ENCODE assay signal across 6 cellular contexts in genomic region chr17:8150194-8151119, GRCh38. TPM values are rescaled to one million over a fixed set of nuclear protein-coding genes. Genes with fewer than 3 reads are reported as not detected.
DNase-seq lines count a peak whose midpoint lies in the region; ATAC-seq and TF ChIP-seq lines count a peak whose summit lies in the region.

No MANE protein-coding gene starts in this region.

- no peak for ATAC-seq in HG03432 (IDR thresholded peaks at IDR 0.05; ENCODE audit: unreplicated experiment)

- H2AFZ ChIP-seq in PC-9 = no peak overlapping the region

- CTCF ChIA-PET in BJ (lab: Yijun Ruan, JAX) (interaction anchor here (0.8 to 1.6 kb wide), 4 partner anchors 10 to 97 kb away, joined by 3 to 6 read pairs (median 5); partner anchors contain the start of gene CTC1), PC-9 (lab: Charles Lee) (interaction anchor here (0.6 kb wide), 1 partner anchor 666 kb away, joined by 4 read pairs; the partner anchor contains the start of gene POLR2A)

- no peak overlapping the region for H3K27ac ChIP-seq in PC-9
- peak overlapping the region; percentile 100 for H3K27ac ChIP-seq in layer of hippocampus (ENCODE audit: low read depth, low read length)

- H3K36me3 ChIP-seq in BJ (ENCODE audit: control insufficient read depth, insufficient read depth, low read length) (peaks cover 39% of the 10 kb centered on the region), PC-9 (ENCODE audit: low read depth) (no peaks in the 10 kb centered on the region)

- H3K4me1 ChIP-seq in PC-9 (replicated peaks; ENCODE audit: insufficient read depth) = peaks cover 22% of the 10 kb centered on the region

- no peaks in the 10 kb centered on the region; the same call in 1 of the 2 replicates for H4K20me1 ChIP-seq in PC-9 (ENCODE audit: insufficient read depth)

- H3K27me3 ChIP-seq in BJ (ENCODE audit: control insufficient read depth, insufficient read depth, low read length) = no peaks in the 10 kb centered on the region
- H3K27me3 ChIP-seq in PC-9 (ENCODE audit: insufficient read depth, low read depth) = no peaks in the 10 kb centered on the region
- no peaks in the 10 kb centered on the region for H3K27me3 ChIP-seq in layer of hippocampus (ENCODE audit: control insufficient read depth, insufficient read depth, low read length)

- intact Hi-C loops in PC-9 (cut with micrococcal nuclease; ENCODE audit: unreplicated experiment) = no loop called here

- peak overlapping the region; percentile 85 for H3K4me2 ChIP-seq in PC-9

- TF ChIP-seq CTCF in BJ (IDR thresholded peaks at IDR 0.05; ENCODE audit: insufficient read depth, low read depth, low read length) (no peak), PC-9 (conservative IDR thresholded peaks at IDR 0.05) (no peak)

- H3F3A ChIP-seq in PC-9 (ENCODE audit: insufficient read depth, low read depth) = peaks cover 15% of the 10 kb centered on the region; the same call in 1 of the 2 replicates

- H3K9me2 ChIP-seq in PC-9 (ENCODE audit: insufficient read depth) = no peaks in the 10 kb centered on the region

- DNase-seq in BJ (ENCODE audit: low read depth) = no peak
- no peak for DNase-seq in PC-9
- no peak for DNase-seq in UCSD-AML1 (lab: John Stamatoyannopoulos, UW; ENCODE audit: unreplicated experiment)
- no peak for DNase-seq in NCI-H1092 (lab: John Stamatoyannopoulos, UW)

- H3K4me3 ChIP-seq in BJ (ENCODE audit: low read depth, low read length) = peak overlapping the region; percentile 63
- no peak overlapping the region; the same call in 1 of the 2 replicates for H3K4me3 ChIP-seq in PC-9

- H3K79me2 ChIP-seq in PC-9 (ENCODE audit: low read depth) = 0 out of 2 replicates have a peak, but pooled peaks cover 6% of the 10 kb centered on the region

- BruUV-seq in PC-9 (replicated peaks; lab: Mats Ljungman, UMichigan) = no TSS peak

- no peaks in the 10 kb centered on the region for H3K9me3 ChIP-seq in PC-9 (ENCODE audit: insufficient read depth, low read depth)

- POLR2A ChIA-PET in BJ (lab: Charles Lee) = interaction anchor here (1.0 kb wide), 1 partner anchor 23 kb away, joined by 4 read pairs; no protein-coding TSS in a partner anchor
- POLR2A ChIA-PET in PC-9 (lab: Charles Lee; ENCODE audit: unreplicated experiment) = interaction anchor here (0.6 to 0.7 kb wide), 2 partner anchors 73 to 220 kb away, joined by 5 read pairs; no protein-coding TSS in a partner anchor

RNA-seq across cellular contexts. Expression of gene PER1, which starts 1.7 kb away (rescaled TPM):
- polyA plus RNA-seq in BJ (2011; rRNA removed) = 5.1 and 7.7 TPM in 2 replicates
- polyA minus RNA-seq in BJ (2011; rRNA and poly(A)+ RNA removed) = 11.4 and 32.7 TPM in 2 replicates
- 60.2 and 78.7 TPM in 2 replicates for total RNA-seq in PC-9 (2021)

RNA-seq across cellular contexts. Expression of gene VAMP2, which starts 12.3 kb away (rescaled TPM):
- polyA plus RNA-seq in BJ (2011; rRNA removed) = 20.1 and 22.8 TPM in 2 replicates
- 7.4 and 9.6 TPM in 2 replicates for polyA minus RNA-seq in BJ (2011; rRNA and poly(A)+ RNA removed)
- total RNA-seq in PC-9 (2021) = 29.3 and 35.1 TPM in 2 replicates

RNA-seq across cellular contexts. Expression of gene TMEM107, which starts 25.7 kb away (rescaled TPM):
- 13.6 and 14.5 TPM in 2 replicates for polyA plus RNA-seq in BJ (2011; rRNA removed)
- 52.2 and 57.1 TPM in 2 replicates for polyA minus RNA-seq in BJ (2011; rRNA and poly(A)+ RNA removed)
- 58.5 and 59.1 TPM in 2 replicates for total RNA-seq in PC-9 (2021)

RNA-seq across cellular contexts. Expression of gene HES7, which starts 26.6 kb away (rescaled TPM):
- polyA plus RNA-seq in BJ (2011; rRNA removed) = not detected in 2 replicates
- 0.09 TPM in 1 of 2 replicates, not detected in the other for polyA minus RNA-seq in BJ (2011; rRNA and poly(A)+ RNA removed)
- total RNA-seq in PC-9 (2021) = 2.6 and 9.0 TPM in 2 replicates

RNA-seq across cellular contexts. Expression of gene ALOXE3, which starts 32.1 kb away (rescaled TPM):
- 0.04 and 0.10 TPM in 2 replicates for polyA plus RNA-seq in BJ (2011; rRNA removed)
- polyA minus RNA-seq in BJ (2011; rRNA and poly(A)+ RNA removed) = 0.05 TPM in 1 of 2 replicates, not detected in the other
- 0.70 and 1.4 TPM in 2 replicates for total RNA-seq in PC-9 (2021)
